Comparison of ENCODE assay signal across 1 cellular context in the genomic region with DNA sequence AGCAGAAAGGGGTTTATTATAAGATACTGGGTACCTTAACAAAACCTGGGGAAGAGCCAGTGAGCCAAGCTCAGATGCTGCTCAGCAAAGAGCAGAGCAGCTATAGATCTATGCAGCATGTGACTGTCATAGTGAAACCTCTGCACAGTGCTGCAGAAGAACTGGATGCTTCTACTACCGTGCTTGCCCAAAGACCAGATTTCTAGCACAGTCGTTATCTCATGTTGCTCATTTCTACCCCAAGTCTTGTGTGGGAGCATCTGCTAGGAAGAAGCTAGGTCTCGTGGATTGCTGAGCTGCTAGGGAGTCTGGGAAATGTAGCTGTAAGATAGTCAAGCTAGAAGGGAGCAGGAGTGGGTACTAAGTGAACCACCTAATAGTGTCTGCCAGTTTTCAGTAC.
TF ChIP-seq lines count a peak whose summit lies in the region.

No MANE protein-coding gene starts in this region.

TF ChIP-seq in GM12878, 131 proteins besides CTCF, POLR2A, EP300 and RAD21:
- TF ChIP-seq HCFC1 (IDR thresholded peaks at IDR 0.05; ENCODE audit: low read length): no peak
- no peak for TF ChIP-seq RB1 (IDR thresholded peaks at IDR 0.05; ENCODE audit: borderline replicate concordance)
- no peak for TF ChIP-seq PML (IDR thresholded peaks at IDR 0.05; ENCODE audit: low read length)
- TF ChIP-seq BACH1 (IDR thresholded peaks at IDR 0.05; ENCODE audit: borderline replicate concordance): no peak
- TF ChIP-seq ZBED1 (IDR thresholded peaks at IDR 0.05; ENCODE audit: borderline replicate concordance): no peak
- TF ChIP-seq SMAD1 (IDR thresholded peaks at IDR 0.05; ENCODE audit: low read depth, partially characterized antibody): no peak
- no peak for TF ChIP-seq CREM (IDR thresholded peaks at IDR 0.05; ENCODE audit: low read depth)
- no peak for TF ChIP-seq STAT1 (conservative IDR thresholded peaks at IDR 0.05)
- TF ChIP-seq BRCA1 (IDR thresholded peaks at IDR 0.05; ENCODE audit: low read depth, low read length): no peak
- no peak for TF ChIP-seq ZSCAN29 (IDR thresholded peaks at IDR 0.05)
